Comparison of ENCODE assay signal across 8 cellular contexts in genomic region chr16:28494141-28494851, GRCh38. TPM values are rescaled to one million over a fixed set of nuclear protein-coding genes. Genes with fewer than 3 reads are reported as not detected.
A peak's percentile ranks its signal among the peaks of the same experiment; 100 is the strongest.
DNase-seq lines count a peak whose midpoint lies in the region; ATAC-seq and TF ChIP-seq lines count a peak whose summit lies in the region.

A gene with protein sequence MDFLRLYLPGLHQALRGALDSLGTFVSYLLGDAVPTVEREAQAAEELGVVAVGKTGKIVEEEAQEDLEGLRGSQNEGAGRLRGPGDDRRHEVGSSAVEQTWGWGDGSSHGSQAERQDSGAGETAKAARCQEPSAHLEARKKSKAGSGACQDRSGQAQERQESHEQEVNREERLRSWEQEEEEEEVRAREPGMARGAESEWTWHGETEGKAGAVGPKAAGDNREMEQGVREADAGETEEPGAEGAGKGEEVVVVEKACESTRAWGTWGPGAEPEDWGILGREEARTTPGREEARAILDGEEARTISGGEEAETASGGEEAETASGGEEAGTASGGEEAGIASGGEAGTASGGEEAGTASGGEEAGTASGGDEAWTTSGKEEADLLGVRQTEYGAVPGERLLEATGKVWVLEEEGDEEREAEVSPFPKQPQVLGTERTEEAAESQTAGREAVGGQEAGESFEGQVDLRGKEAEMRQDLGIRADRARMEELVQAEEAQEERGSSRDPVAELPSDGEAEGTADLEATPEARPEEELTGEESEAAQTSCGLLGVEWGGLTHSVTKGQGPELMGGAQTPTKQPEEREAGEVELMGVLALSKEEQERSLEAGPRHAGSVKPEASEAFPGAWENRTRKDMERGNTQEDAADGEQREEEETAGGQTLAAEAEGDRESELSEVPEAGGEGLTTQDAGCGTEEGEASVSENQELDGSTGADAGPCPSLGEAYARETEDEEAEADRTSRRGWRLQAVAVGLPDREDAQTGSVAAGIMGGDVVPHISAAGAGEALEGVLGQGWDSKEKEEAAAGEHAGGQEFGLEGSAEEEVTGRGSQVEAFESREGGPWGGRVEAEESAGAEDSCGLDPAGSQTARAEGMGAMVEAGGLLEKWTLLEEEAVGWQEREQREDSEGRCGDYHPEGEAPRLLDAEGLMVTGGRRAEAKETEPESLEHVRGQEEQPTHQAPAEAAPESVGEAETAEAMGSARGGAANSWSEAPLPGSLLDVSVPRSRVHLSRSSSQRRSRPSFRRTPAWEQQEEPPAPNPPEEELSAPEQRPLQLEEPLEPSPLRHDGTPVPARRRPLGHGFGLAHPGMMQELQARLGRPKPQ (plus strand): TSS chr16:28494643. CDS start chr16:28494682, 39 bp downstream.

- H3K9me3 Mint-ChIP-seq in activated CD4-positive, alpha-beta T cell treated with anti-CD3 and anti-CD28 coated beads for 36 hours (ENCODE audit: low read depth), result no peaks in the 10 kb centered on the region

- POLR2A ChIA-PET in activated CD4-positive, alpha-beta T cell treated with anti-CD3 and anti-CD28 coated beads for 36 hours (lab: Charles Lee), result interaction anchor here (0.6 to 1.1 kb wide), 6 partner anchors 9 to 1172 kb away, joined by 3 to 5 read pairs (median 4); no protein-coding TSS in a partner anchor

- CTCF ChIA-PET in activated CD4-positive, alpha-beta T cell treated with anti-CD3 and anti-CD28 coated beads for 36 hours (lab: Charles Lee), result interaction anchor here (0.7 kb wide), 1 partner anchor 200 kb away, joined by 3 read pairs; no protein-coding TSS in a partner anchor

- no peak for TF ChIP-seq CTCF in omental fat pad (IDR thresholded peaks at IDR 0.05)

- H3K27ac Mint-ChIP-seq in activated CD4-positive, alpha-beta T cell treated with anti-CD3 and anti-CD28 coated beads for 36 hours, result peak within 1 kb of the TSS; percentile 97

- DNase-seq in activated CD4-positive, alpha-beta T cell treated with anti-CD3 and anti-CD28 coated beads for 36 hours, result peak; percentile 93
- peak; percentile 73 for DNase-seq in effector CD8-positive, alpha-beta T cell (lab: John Stamatoyannopoulos, UW)
- peak; percentile 73 to 82 (median 80) for DNase-seq in stimulated activated CD4-positive, alpha-beta T cell treated with anti-CD3 and anti-CD28 coated beads, Interleukin-12 subunit alpha, Interleukin-12 subunit beta, amount 100 ng/mL, for 48 hours (ENCODE audit: low read depth in 2 of 3, low spot score in 1 of 3)
- DNase-seq in A172 (ENCODE audit: low spot score) (no peak), omental fat pad (ENCODE audit: low spot score) (no peak), mesenteric fat pad (ENCODE audit: low spot score) (no peak)

- intact Hi-C loops in activated CD4-positive, alpha-beta T cell treated with anti-CD3 and anti-CD28 coated beads for 36 hours (cut with DNase I, micrococcal nuclease), result loop anchor here (1.0 to 5.0 kb wide), 7 partner anchors 61 to 1978 kb away; partner anchors contain the start of genes ITGAL (in 1 of the 2), KATNIP (in 1 of the 2) and KDM8 (in 1 of the 2)

- H3K4me1 Mint-ChIP-seq in activated CD4-positive, alpha-beta T cell treated with anti-CD3 and anti-CD28 coated beads for 36 hours, result peaks cover 47% of the 10 kb centered on the region

- ATAC-seq in GM18907 (IDR thresholded peaks at IDR 0.05; ENCODE audit: unreplicated experiment) (peak; percentile 47), HG03521 (IDR thresholded peaks at IDR 0.05; ENCODE audit: unreplicated experiment) (peak; percentile 34), omental fat pad (ENCODE audit: low FRiP score) (no peak)
- peak; percentile 81 for ATAC-seq in activated CD4-positive, alpha-beta T cell treated with anti-CD3 and anti-CD28 coated beads for 36 hours

- H3K4me3 Mint-ChIP-seq in activated CD4-positive, alpha-beta T cell treated with anti-CD3 and anti-CD28 coated beads for 36 hours, result peak within 1 kb of the TSS; percentile 94

- H3K36me3 Mint-ChIP-seq in activated CD4-positive, alpha-beta T cell treated with anti-CD3 and anti-CD28 coated beads for 36 hours (ENCODE audit: low read depth), result peaks cover 7% of the 10 kb centered on the region

- H3K27me3 Mint-ChIP-seq in activated CD4-positive, alpha-beta T cell treated with anti-CD3 and anti-CD28 coated beads for 36 hours, result no peaks in the 10 kb centered on the region

RNA-seq across cellular contexts. Expression of the gene that starts here (rescaled TPM):
- 1 to 10 TPM; 1.8 to 2.4 TPM for total RNA-seq in activated CD4-positive, alpha-beta T cell treated with anti-CD3 and anti-CD28 coated beads for 36 hours
- not detected in 2 replicates for total RNA-seq in A172 (2014; rRNA removed; shearing (Covaris generic))
- 10 to 100 TPM in 2 of 4 donors, 1 to 10 TPM in 2; 1.5 to 15.6 (median 7.6) TPM for total RNA-seq in omental fat pad
- 4.1 TPM for total RNA-seq in mesenteric fat pad

Comparison
In these comparisons a context has a peak if more than half of its experiments do, and no peak if none do; other contexts are left out.
1. DNase-seq: peak in activated CD4-positive, alpha-beta T cell treated with anti-CD3 and anti-CD28 coated beads for 36 hours (single experiment), effector CD8-positive, alpha-beta T cell (single experiment) and stimulated activated CD4-positive, alpha-beta T cell treated with anti-CD3 and anti-CD28 coated beads, Interleukin-12 subunit alpha, Interleukin-12 subunit beta, amount 100 ng/mL, for 48 hours (3 of 3); none in A172 (single experiment), omental fat pad (single experiment) and mesenteric fat pad (single experiment).